17 cellular contexts compared by ENCODE assay signal in genomic region chr7:13115829-13116228, GRCh38.
"Had no signal": no experiment of that assay in that cellular context is flagged by ENCODE, and none has a peak within 500 bp of the region (broad histone marks: within the 10 kb centered on the region; RNA-seq: fewer than 3 reads in every experiment).

No MANE protein-coding gene starts in this region.

- DNase-seq: activated CD4-positive, alpha-beta T cell treated with anti-CD3 and anti-CD28 coated beads for 36 hours; activated CD4-positive, alpha-beta T cell treated with anti-CD3 and anti-CD28 coated beads, Interleukin-2, amount 50 U/mL, for 48 hours; activated gamma-delta T cell treated with Interleukin-2 at 50 U/mL for 16 hours; effector memory CD8-positive, alpha-beta T cell; hippocampal formation; spleen; stimulated activated CD4-positive, alpha-beta T cell treated with anti-CD3 and anti-CD28 coated beads, Interleukin-4, amount 100 ng/mL, for 4 hours; upper lobe of right lung had no signal

- H3K27me3 ChIP-seq: cardiac muscle cell, foreskin keratinocyte, spleen, upper lobe of right lung had no signal

- H3K4me3 Mint-ChIP-seq: activated CD4-positive, alpha-beta T cell treated with anti-CD3 and anti-CD28 coated beads for 36 hours; activated T-helper 1 cell treated with anti-CD3 and anti-CD28 coated beads, Interleukin-12 subunit alpha, Interleukin-12 subunit beta, Interleukin-2, Interleukin-4 antibody, amounts not matched to agents 30 ng/mL and 10 ng/mL and 1 ng/mL, durations not matched to agents 14 hours and 24 hours and 36 hours; effector memory CD8-positive, alpha-beta T cell; neural crest cell; stimulated activated memory B cell treated with anti-CD40 and anti-IgM and Interleukin-4, amounts not matched to agents 10 μg/mL and 1 μg/mL and 100 μg/mL, for 72 hours; T-helper 2 cell treated with Interferon-gamma antibody and Interleukin-4, amounts not matched to agents 5 μg/mL and 100 μg/mL, for 36 hours; WTC11 had no signal

- H3K9me3 Mint-ChIP-seq: activated naive CD4-positive, alpha-beta T cell treated with anti-CD3 and anti-CD28 coated beads, Interleukin-2, amount 50 U/mL, for 72 hours; activated T-helper 1 cell treated with anti-CD3 and anti-CD28 coated beads, Interleukin-12 subunit alpha, Interleukin-12 subunit beta, Interleukin-2, Interleukin-4 antibody, amounts not matched to agents 30 ng/mL and 10 ng/mL and 1 ng/mL, durations not matched to agents 14 hours and 24 hours and 36 hours; effector memory CD8-positive, alpha-beta T cell; stimulated activated memory B cell treated with anti-CD40 and anti-IgM and Interleukin-4, amounts not matched to agents 10 μg/mL and 1 μg/mL and 100 μg/mL, for 72 hours; T-helper 2 cell treated with Interferon-gamma antibody and Interleukin-4, amounts not matched to agents 5 μg/mL and 100 μg/mL, for 36 hours had no signal

- H3K4me1 ChIP-seq: foreskin keratinocyte, spleen, upper lobe of right lung had no signal

- H3K27me3 Mint-ChIP-seq: activated CD4-positive, alpha-beta T cell treated with anti-CD3 and anti-CD28 coated beads for 36 hours; stimulated activated memory B cell treated with anti-CD40 and anti-IgM and Interleukin-4, amounts not matched to agents 10 μg/mL and 1 μg/mL and 100 μg/mL, for 72 hours had no signal

- ATAC-seq: activated CD4-positive, alpha-beta T cell treated with anti-CD3 and anti-CD28 coated beads for 36 hours; activated naive CD4-positive, alpha-beta T cell treated with anti-CD3 and anti-CD28 coated beads, Interleukin-2, amount 50 U/mL, for 72 hours; effector memory CD8-positive, alpha-beta T cell; foreskin keratinocyte; stimulated activated memory B cell treated with anti-CD40 and anti-IgM and Interleukin-4, amounts not matched to agents 10 μg/mL and 1 μg/mL and 100 μg/mL, for 72 hours; upper lobe of right lung had no signal

- H3K36me3 Mint-ChIP-seq: activated naive CD4-positive, alpha-beta T cell treated with anti-CD3 and anti-CD28 coated beads, Interleukin-2, amount 50 U/mL, for 72 hours; stimulated activated memory B cell treated with anti-CD40 and anti-IgM and Interleukin-4, amounts not matched to agents 10 μg/mL and 1 μg/mL and 100 μg/mL, for 72 hours; WTC11 had no signal

- H3K27ac Mint-ChIP-seq: activated CD4-positive, alpha-beta T cell treated with anti-CD3 and anti-CD28 coated beads for 36 hours; activated naive CD4-positive, alpha-beta T cell treated with anti-CD3 and anti-CD28 coated beads, Interleukin-2, amount 50 U/mL, for 72 hours; activated T-helper 1 cell treated with anti-CD3 and anti-CD28 coated beads, Interleukin-12 subunit alpha, Interleukin-12 subunit beta, Interleukin-2, Interleukin-4 antibody, amounts not matched to agents 30 ng/mL and 10 ng/mL and 1 ng/mL, durations not matched to agents 14 hours and 24 hours and 36 hours; effector memory CD8-positive, alpha-beta T cell; stimulated activated memory B cell treated with anti-CD40 and anti-IgM and Interleukin-4, amounts not matched to agents 10 μg/mL and 1 μg/mL and 100 μg/mL, for 72 hours; T-helper 2 cell treated with Interferon-gamma antibody and Interleukin-4, amounts not matched to agents 5 μg/mL and 100 μg/mL, for 36 hours had no signal

- H3K9me3 ChIP-seq: upper lobe of right lung had no signal

- H3K36me3 ChIP-seq: cardiac muscle cell, spleen, upper lobe of right lung had no signal

- H3K4me3 ChIP-seq: cardiac muscle cell, lung, spleen, upper lobe of right lung had no signal

- H3K4me1 Mint-ChIP-seq: stimulated activated memory B cell treated with anti-CD40 and anti-IgM and Interleukin-4, amounts not matched to agents 10 μg/mL and 1 μg/mL and 100 μg/mL, for 72 hours had no signal

- H3K27ac ChIP-seq: cardiac muscle cell, foreskin keratinocyte, spleen, upper lobe of right lung had no signal
